12 cellular contexts compared by ENCODE assay signal in genomic region chr14:25121342-25122129, GRCh38.
DNase-seq lines count a peak whose midpoint lies in the region; ATAC-seq and TF ChIP-seq lines count a peak whose summit lies in the region.
"Had no signal": no experiment of that assay in that cellular context is flagged by ENCODE, and none has a peak within 500 bp of the region (broad histone marks: within the 10 kb centered on the region; RNA-seq: fewer than 3 reads in every experiment).

No MANE protein-coding gene starts in this region.

- H3K4me3 ChIP-seq in adipocyte (ENCODE audit: low read length) (no peak overlapping the region), heart left ventricle (no peak overlapping the region), OCI-LY7 (ENCODE audit: low read depth, low read length, poor library complexity, severe bottlenecking) (no peak overlapping the region)
- H3K4me3 ChIP-seq: stomach had no signal

- ATAC-seq in heart left ventricle (peak; percentile 59 to 83 (median 74)), SK-N-SH treated with all-trans-retinoic acid at 6 μM for 48 hours (no peak)
- ATAC-seq: PC-3 had no signal

- DNase-seq in HS-27A (ENCODE audit: low read depth) (peak; percentile 85), adipocyte (ENCODE audit: low read depth) (peak; percentile 89), heart left ventricle (no peak), smooth muscle cell of the brain vasculature (ENCODE audit: low read depth, low spot score) (peak; percentile 45), OCI-LY7 (ENCODE audit: low spot score) (no peak)
- DNase-seq in activated T-cell treated with anti-CD3 and anti-CD28 coated beads, Interleukin-2, amount 50 U/mL, for 24 hours, result no peak
- DNase-seq: NCI-H1436, PC-3, stomach had no signal

- CTCF ChIA-PET in OCI-LY7 (lab: Charles Lee; ENCODE audit: unreplicated experiment), result no interaction called here

- no peaks in the 10 kb centered on the region for H3K9me3 ChIP-seq in adipocyte (ENCODE audit: control insufficient read depth, low read length)
- no peaks in the 10 kb centered on the region for H3K9me3 ChIP-seq in heart left ventricle
- no peaks in the 10 kb centered on the region for H3K9me3 ChIP-seq in OCI-LY7 (ENCODE audit: low read length)
- H3K9me3 ChIP-seq: stomach had no signal

- H3K4me1 ChIP-seq in adipocyte (ENCODE audit: control insufficient read depth, insufficient read depth, low read length), result peaks cover 15% of the 10 kb centered on the region
- peaks cover 0 to 28% (median 6%) of the 10 kb centered on the region in 12 donors for H3K4me1 ChIP-seq in heart left ventricle
- H3K4me1 ChIP-seq in OCI-LY7 (ENCODE audit: insufficient read depth, low read length, poor library complexity, severe bottlenecking), result no peaks in the 10 kb centered on the region

- H3K27ac Mint-ChIP-seq in activated T-cell treated with anti-CD3 and anti-CD28 coated beads, Interleukin-2, amount 50 U/mL, for 24 hours, result no peak overlapping the region
- H3K27ac Mint-ChIP-seq: nephron had no signal

- no TSS peak for BruUV-seq in OCI-LY7 (replicated peaks; lab: Mats Ljungman, UMichigan)

- no peak for TF ChIP-seq CTCF in heart left ventricle (IDR thresholded peaks at IDR 0.05)
- TF ChIP-seq CTCF in OCI-LY7 (conservative IDR thresholded peaks at IDR 0.05; ENCODE audit: low read length), result no peak

- no peaks in the 10 kb centered on the region for H3K4me1 Mint-ChIP-seq in activated T-cell treated with anti-CD3 and anti-CD28 coated beads, Interleukin-2, amount 50 U/mL, for 24 hours (ENCODE audit: low read depth)

- no peak overlapping the region for H3K4me2 ChIP-seq in OCI-LY7 (ENCODE audit: low read length)

- no peak overlapping the region for H2AFZ ChIP-seq in OCI-LY7 (ENCODE audit: low read length)

- no peaks in the 10 kb centered on the region for H4K20me1 ChIP-seq in OCI-LY7 (ENCODE audit: insufficient read depth, low read length)

- intact Hi-C loops in heart left ventricle (cut with DNase I) (loop anchor here in 1 of 10 donors (10.0 kb wide), 1 partner anchor 67 kb away; the partner anchor contains the start of gene STXBP6), OCI-LY7 (cut with micrococcal nuclease; ENCODE audit: unreplicated experiment) (no loop called here)

- WGBS in heart left ventricle, 4 donors, result 65 to 76% (median 72%) methylated on average over 3 of the region's 3 CpGs

- H3K9me3 Mint-ChIP-seq in activated T-cell treated with anti-CD3 and anti-CD28 coated beads, Interleukin-2, amount 50 U/mL, for 24 hours, result no peaks in the 10 kb centered on the region
- H3K9me3 Mint-ChIP-seq: nephron had no signal

- no peak for TF ChIP-seq POLR2A in heart left ventricle (IDR thresholded peaks at IDR 0.05)

- H3K27me3 Mint-ChIP-seq in activated T-cell treated with anti-CD3 and anti-CD28 coated beads, Interleukin-2, amount 50 U/mL, for 24 hours, result peaks cover 5% of the 10 kb centered on the region

- H3K36me3 Mint-ChIP-seq in activated T-cell treated with anti-CD3 and anti-CD28 coated beads, Interleukin-2, amount 50 U/mL, for 24 hours (ENCODE audit: low read depth), result no peaks in the 10 kb centered on the region

- H3K36me3 ChIP-seq in adipocyte (ENCODE audit: control insufficient read depth, insufficient read depth, low read length, severe bottlenecking), result no peaks in the 10 kb centered on the region
- no peaks in the 10 kb centered on the region for H3K36me3 ChIP-seq in heart left ventricle
- H3K36me3 ChIP-seq in OCI-LY7 (ENCODE audit: insufficient read depth, low read length), result no peaks in the 10 kb centered on the region
- H3K36me3 ChIP-seq: stomach had no signal

- POLR2A ChIA-PET in OCI-LY7 (lab: Charles Lee), result no interaction called here

- no peak overlapping the region for H3K9ac ChIP-seq in adipocyte (ENCODE audit: low read length)

- H3K79me2 ChIP-seq in OCI-LY7 (ENCODE audit: insufficient read depth, low read depth, low read length), result no peaks in the 10 kb centered on the region

- H3K27ac ChIP-seq in heart left ventricle (peak overlapping the region in 5 of 12 donors; percentile 1 to 41 (median 27)), OCI-LY7 (ENCODE audit: low read depth, low read length, poor library complexity, severe bottlenecking) (no peak overlapping the region)
- H3K27ac ChIP-seq: stomach, VCaP had no signal

- H3K9me2 ChIP-seq in OCI-LY7 (ENCODE audit: insufficient read depth, low read length), result no peaks in the 10 kb centered on the region

- H3K4me3 Mint-ChIP-seq in activated T-cell treated with anti-CD3 and anti-CD28 coated beads, Interleukin-2, amount 50 U/mL, for 24 hours, result no peak overlapping the region
- H3K4me3 Mint-ChIP-seq: nephron had no signal

- no peaks in the 10 kb centered on the region for H3K27me3 ChIP-seq in adipocyte (replicated peaks; ENCODE audit: control insufficient read depth, insufficient read depth, low read length)
- H3K27me3 ChIP-seq in heart left ventricle, result no peaks in the 10 kb centered on the region
- H3K27me3 ChIP-seq: stomach had no signal

TF ChIP-seq in SK-N-SH treated with all-trans-retinoic acid at 6 μM for 48 hours, 23 proteins besides CTCF, POLR2A, EP300 and RAD21:
- TF ChIP-seq SNAI2 (CRISPR knock-in tag; IDR thresholded peaks at IDR 0.05) (no peak), TOX (CRISPR knock-in tag; IDR thresholded peaks at IDR 0.05; ENCODE audit: borderline replicate concordance) (no peak), ZNF565 (CRISPR knock-in tag; conservative IDR thresholded peaks at IDR 0.05; ENCODE audit: low read depth) (no peak), CSRNP3 (CRISPR knock-in tag; IDR thresholded peaks at IDR 0.05) (no peak), PATZ1 (CRISPR knock-in tag; IDR thresholded peaks at IDR 0.05; ENCODE audit: borderline replicate concordance) (no peak), ZNF8 (CRISPR knock-in tag; IDR thresholded peaks at IDR 0.05) (no peak), POU6F1 (CRISPR knock-in tag; IDR thresholded peaks at IDR 0.05; ENCODE audit: borderline replicate concordance, low read depth) (no peak)

Comparison
In these comparisons a context has a peak if more than half of its experiments do, and no peak if none do; other contexts are left out.
1. DNase-seq: peak in HS-27A (single experiment), adipocyte (single experiment) and smooth muscle cell of the brain vasculature (single experiment); none in heart left ventricle (0 of 5), activated T-cell treated with anti-CD3 and anti-CD28 coated beads, Interleukin-2, amount 50 U/mL, for 24 hours (single experiment) and OCI-LY7 (single experiment).